In the genomic region with DNA sequence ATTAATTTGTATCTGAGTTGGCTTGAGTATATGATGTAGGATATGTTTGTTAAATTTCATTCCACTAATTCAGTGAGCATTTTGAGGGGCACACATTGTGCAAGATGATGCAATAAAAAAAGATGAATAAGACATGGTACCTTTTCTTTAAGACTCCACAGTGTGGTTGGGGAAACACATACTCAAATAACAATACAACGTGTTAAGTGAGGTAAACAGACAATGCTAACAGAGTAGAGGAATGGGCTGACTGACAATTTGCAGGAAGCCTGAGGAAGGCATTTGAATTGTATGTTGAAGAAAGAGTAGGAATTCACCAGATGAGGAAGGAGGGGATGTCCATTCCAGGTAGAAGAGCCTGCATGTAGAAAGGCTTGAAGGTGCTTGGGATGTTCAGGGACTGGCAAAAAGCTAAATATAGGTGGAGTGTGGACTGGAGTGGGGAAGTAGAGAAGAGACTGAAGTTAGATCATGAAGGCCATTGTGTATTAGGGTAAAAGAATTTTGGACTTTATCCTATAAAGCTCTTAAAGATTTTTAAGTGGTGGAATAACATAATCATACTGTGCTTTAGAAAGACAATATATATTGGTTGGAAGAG, we compare ENCODE assay signal across 12 cellular contexts. TPM values are rescaled to one million over a fixed set of nuclear protein-coding genes. Genes with fewer than 3 reads are reported as not detected.
DNase-seq lines count a peak whose midpoint lies in the region; ATAC-seq and TF ChIP-seq lines count a peak whose summit lies in the region.
"Had no signal": no experiment of that assay in that cellular context is flagged by ENCODE, and none has a peak within 500 bp of the region (broad histone marks: within the 10 kb centered on the region; RNA-seq: fewer than 3 reads in every experiment).

No MANE protein-coding gene starts in this region.

- H3K4me1 Mint-ChIP-seq in activated T-cell treated with anti-CD3 and anti-CD28 coated beads, Interleukin-2, amount 50 U/mL, for 72 hours (ENCODE audit: low read depth) = peaks cover 25% of the 10 kb centered on the region
- peaks cover 33% of the 10 kb centered on the region for H3K4me1 Mint-ChIP-seq in activated T-cell treated with anti-CD3 and anti-CD28 coated beads, Interleukin-2, amount 50 U/mL, for 24 hours (ENCODE audit: low read depth)
- H3K4me1 Mint-ChIP-seq in activated naive CD8-positive, alpha-beta T cell treated with anti-CD3 and anti-CD28 coated beads, Interleukin-2, amount 50 U/mL, for 24 hours = peaks cover 31% of the 10 kb centered on the region

- no peak for DNase-seq in activated T-cell treated with anti-CD3 and anti-CD28 coated beads, Interleukin-2, amount 50 U/mL, for 72 hours
- no peak for DNase-seq in activated T-cell treated with anti-CD3 and anti-CD28 coated beads, Interleukin-2, amount 50 U/mL, for 24 hours
- DNase-seq in activated naive CD8-positive, alpha-beta T cell treated with anti-CD3 and anti-CD28 coated beads, Interleukin-2, amount 50 U/mL, for 24 hours = no peak
- DNase-seq in fibroblast of villous mesenchyme (ENCODE audit: low read depth) (peak; percentile 19), NCI-H1105 (lab: John Stamatoyannopoulos, UW) (no peak), globus pallidus (ENCODE audit: low spot score) (no peak), lower leg skin (ENCODE audit: low spot score in 2 of 2) (no peak)
- DNase-seq: KG1; naive thymus-derived CD8-positive, alpha-beta T cell; T-helper 9 cell had no signal

- H3K4me3 ChIP-seq in fibroblast of villous mesenchyme (ENCODE audit: low read depth, low read length) (no peak overlapping the region), skeletal muscle satellite cell (ENCODE audit: low read length) (peak overlapping the region; percentile 31), lower leg skin (ENCODE audit: low read depth, poor library complexity, severe bottlenecking) (no peak overlapping the region)

- H3K36me3 ChIP-seq in skeletal muscle satellite cell (ENCODE audit: insufficient read depth, low read length) = no peaks in the 10 kb centered on the region

- no peak for TF ChIP-seq POLR2A in lower leg skin (IDR thresholded peaks at IDR 0.05)

- 57 to 59% methylated on average over 1 of the region's 1 CpG for WGBS in lower leg skin, 2 donors

- H3K9me3 Mint-ChIP-seq in activated T-cell treated with anti-CD3 and anti-CD28 coated beads, Interleukin-2, amount 50 U/mL, for 72 hours = peaks cover 0 to 8% of the 10 kb centered on the region in 2 donors
- H3K9me3 Mint-ChIP-seq in activated T-cell treated with anti-CD3 and anti-CD28 coated beads, Interleukin-2, amount 50 U/mL, for 24 hours = peaks cover 4% of the 10 kb centered on the region
- peaks cover 5% of the 10 kb centered on the region for H3K9me3 Mint-ChIP-seq in activated naive CD8-positive, alpha-beta T cell treated with anti-CD3 and anti-CD28 coated beads, Interleukin-2, amount 50 U/mL, for 24 hours

- H3K9me3 ChIP-seq in skeletal muscle satellite cell (replicated peaks; ENCODE audit: low read length) = no peaks in the 10 kb centered on the region

- peaks cover 7% of the 10 kb centered on the region in 2 donors for H3K36me3 Mint-ChIP-seq in activated T-cell treated with anti-CD3 and anti-CD28 coated beads, Interleukin-2, amount 50 U/mL, for 72 hours (ENCODE audit: insufficient read depth in 2 of 2)
- H3K36me3 Mint-ChIP-seq in activated T-cell treated with anti-CD3 and anti-CD28 coated beads, Interleukin-2, amount 50 U/mL, for 24 hours (ENCODE audit: low read depth) = peaks cover 12% of the 10 kb centered on the region
- peaks cover 20% of the 10 kb centered on the region for H3K36me3 Mint-ChIP-seq in activated naive CD8-positive, alpha-beta T cell treated with anti-CD3 and anti-CD28 coated beads, Interleukin-2, amount 50 U/mL, for 24 hours (ENCODE audit: low read depth)

- H3K4me1 ChIP-seq in skeletal muscle satellite cell (ENCODE audit: control insufficient read depth, insufficient read depth, low read length) = peaks cover 31% of the 10 kb centered on the region

- peak overlapping the region; percentile 44 for H3K9ac ChIP-seq in skeletal muscle satellite cell (ENCODE audit: low read depth, low read length)

- H3K27me3 ChIP-seq in skeletal muscle satellite cell (ENCODE audit: control insufficient read depth, insufficient read depth, low read length) = no peaks in the 10 kb centered on the region

- TF ChIP-seq CTCF in fibroblast of villous mesenchyme (IDR thresholded peaks at IDR 0.05; ENCODE audit: insufficient read depth, low read depth, low read length) = no peak
- no peak for TF ChIP-seq CTCF in lower leg skin (IDR thresholded peaks at IDR 0.05)

- H3K4me2 ChIP-seq in skeletal muscle satellite cell (ENCODE audit: low read length) = peak overlapping the region; percentile 74

- H3K27me3 Mint-ChIP-seq in activated T-cell treated with anti-CD3 and anti-CD28 coated beads, Interleukin-2, amount 50 U/mL, for 72 hours (ENCODE audit: low read depth) = no peaks in the 10 kb centered on the region
- H3K27me3 Mint-ChIP-seq in activated T-cell treated with anti-CD3 and anti-CD28 coated beads, Interleukin-2, amount 50 U/mL, for 24 hours = no peaks in the 10 kb centered on the region
- no peaks in the 10 kb centered on the region for H3K27me3 Mint-ChIP-seq in activated naive CD8-positive, alpha-beta T cell treated with anti-CD3 and anti-CD28 coated beads, Interleukin-2, amount 50 U/mL, for 24 hours
- H3K27me3 Mint-ChIP-seq: naive thymus-derived CD8-positive, alpha-beta T cell had no signal

- ATAC-seq in activated T-cell treated with anti-CD3 and anti-CD28 coated beads, Interleukin-2, amount 50 U/mL, for 72 hours (replicated peaks in 1 of 2) = peak; percentile 73 to 83
- ATAC-seq in activated naive CD8-positive, alpha-beta T cell treated with anti-CD3 and anti-CD28 coated beads, Interleukin-2, amount 50 U/mL, for 24 hours = no peak
- ATAC-seq: naive thymus-derived CD8-positive, alpha-beta T cell had no signal

- peak overlapping the region; percentile 2 to 44 for H3K4me3 Mint-ChIP-seq in activated T-cell treated with anti-CD3 and anti-CD28 coated beads, Interleukin-2, amount 50 U/mL, for 72 hours
- no peak overlapping the region for H3K4me3 Mint-ChIP-seq in activated T-cell treated with anti-CD3 and anti-CD28 coated beads, Interleukin-2, amount 50 U/mL, for 24 hours
- H3K4me3 Mint-ChIP-seq in activated naive CD8-positive, alpha-beta T cell treated with anti-CD3 and anti-CD28 coated beads, Interleukin-2, amount 50 U/mL, for 24 hours = no peak overlapping the region
- H3K4me3 Mint-ChIP-seq: naive thymus-derived CD8-positive, alpha-beta T cell had no signal

- peak overlapping the region; percentile 41 for H3K27ac Mint-ChIP-seq in activated T-cell treated with anti-CD3 and anti-CD28 coated beads, Interleukin-2, amount 50 U/mL, for 72 hours
- no peak overlapping the region for H3K27ac Mint-ChIP-seq in activated T-cell treated with anti-CD3 and anti-CD28 coated beads, Interleukin-2, amount 50 U/mL, for 24 hours
- H3K27ac Mint-ChIP-seq in activated naive CD8-positive, alpha-beta T cell treated with anti-CD3 and anti-CD28 coated beads, Interleukin-2, amount 50 U/mL, for 24 hours = peak overlapping the region; percentile 7

- intact Hi-C loops in lower leg skin (cut with DNase I; ENCODE audit: low total_unique reads) = no loop called here

RNA-seq across cellular contexts. Expression of a gene that starts 6.8 kb away (rescaled TPM):
- total RNA-seq in activated T-cell treated with anti-CD3 and anti-CD28 coated beads, Interleukin-2, amount 50 U/mL, for 72 hours = 10 to 100 TPM; 18.5 to 20.5 TPM
- 23.5 and 32.0 TPM in 2 replicates for total RNA-seq in fibroblast of villous mesenchyme
- total RNA-seq in skeletal muscle satellite cell (2012; rRNA removed) = 15.5 and 16.5 TPM in 2 replicates
- 10 to 100 TPM; 17.5 to 23.6 (median 21.6) TPM for total RNA-seq in lower leg skin

RNA-seq across cellular contexts. Expression of a gene that starts 24.3 kb away (rescaled TPM):
- not detected for total RNA-seq in activated T-cell treated with anti-CD3 and anti-CD28 coated beads, Interleukin-2, amount 50 U/mL, for 72 hours
- total RNA-seq in fibroblast of villous mesenchyme = not detected in 2 replicates
- not detected in 2 replicates for total RNA-seq in skeletal muscle satellite cell (2012; rRNA removed)
- total RNA-seq in lower leg skin = not detected
- total RNA-seq: activated CD8-positive, alpha-beta memory T cell treated with anti-CD3 and anti-CD28 coated beads for 36 hours; naive thymus-derived CD8-positive, alpha-beta T cell had no signal

Comparison
In these comparisons a context has a peak if more than half of its experiments do, and no peak if none do; other contexts are left out.
1. H3K4me3 Mint-ChIP-seq: peak in activated T-cell treated with anti-CD3 and anti-CD28 coated beads, Interleukin-2, amount 50 U/mL, for 72 hours (2 of 2); none in activated T-cell treated with anti-CD3 and anti-CD28 coated beads, Interleukin-2, amount 50 U/mL, for 24 hours (single experiment) and activated naive CD8-positive, alpha-beta T cell treated with anti-CD3 and anti-CD28 coated beads, Interleukin-2, amount 50 U/mL, for 24 hours (single experiment).